Comparison of ENCODE assay signal across 30 cellular contexts in genomic region chr3:166637984-166638530, GRCh38.
"Had no signal": no experiment of that assay in that cellular context is flagged by ENCODE, and none has a peak within 500 bp of the region (broad histone marks: within the 10 kb centered on the region; RNA-seq: fewer than 3 reads in every experiment).

No MANE protein-coding gene starts in this region.

- H3K27me3 ChIP-seq: heart right ventricle, hepatocyte, neutrophil, right atrium auricular region, sigmoid colon, spleen, tibial nerve, uterus had no signal

- H3K4me3 ChIP-seq: heart right ventricle, hepatocyte, lower lobe of right lung, mucosa of descending colon, right atrium auricular region, sigmoid colon, spleen, tibial nerve, uterus had no signal

- H3K4me1 ChIP-seq: heart right ventricle, lower lobe of right lung, parathyroid adenoma, right atrium auricular region, sigmoid colon, spleen, tibial nerve, uterus had no signal

- H3K27ac Mint-ChIP-seq: naive thymus-derived CD8-positive, alpha-beta T cell; nephron; progenitor cell of endocrine pancreas; stimulated activated memory B cell treated with anti-CD40 and anti-IgM and Interleukin-4, amounts not matched to agents 10 μg/mL and 1 μg/mL and 100 μg/mL, for 72 hours; stimulated activated naive CD8-positive, alpha-beta T cell treated with anti-CD3 and anti-CD28 coated beads, Interleukin-15, amount 100 ng/mL, for 72 hours; type B pancreatic cell had no signal

- DNase-seq: heart right ventricle; kidney glomerular epithelial cell; left cardiac atrium; left ventricle myocardium superior; lower lobe of right lung; mammary epithelial cell; mesendoderm; midbrain; naive thymus-derived CD8-positive, alpha-beta T cell; occipital lobe; sigmoid colon; small intestine; spleen; stimulated activated CD4-positive, alpha-beta T cell treated with anti-CD3 and anti-CD28 coated beads, Interleukin-4, amount 100 ng/mL, for 24 hours; stimulated activated naive CD4-positive, alpha-beta T cell treated with Interleukin-2 at 50 U/mL for 16 hours; stimulated activated naive CD8-positive, alpha-beta T cell treated with anti-CD3 and anti-CD28 coated beads, Interleukin-15, amount 100 ng/mL, for 72 hours; substantia nigra; uterus had no signal

- H3K36me3 ChIP-seq: heart right ventricle, lower lobe of right lung, neutrophil, right atrium auricular region, sigmoid colon, spleen, tibial nerve, uterus had no signal

- H3K4me2 ChIP-seq: hepatocyte had no signal

- H3K9ac ChIP-seq: parathyroid adenoma had no signal

- H3K27me3 Mint-ChIP-seq: naive thymus-derived CD8-positive, alpha-beta T cell; progenitor cell of endocrine pancreas; stimulated activated memory B cell treated with anti-CD40 and anti-IgM and Interleukin-4, amounts not matched to agents 10 μg/mL and 1 μg/mL and 100 μg/mL, for 72 hours; stimulated activated naive CD8-positive, alpha-beta T cell treated with anti-CD3 and anti-CD28 coated beads, Interleukin-15, amount 100 ng/mL, for 72 hours; type B pancreatic cell had no signal

- H3K4me1 Mint-ChIP-seq: naive thymus-derived CD8-positive, alpha-beta T cell; nephron; neural crest cell; stimulated activated memory B cell treated with anti-CD40 and anti-IgM and Interleukin-4, amounts not matched to agents 10 μg/mL and 1 μg/mL and 100 μg/mL, for 72 hours; stimulated activated naive CD8-positive, alpha-beta T cell treated with anti-CD3 and anti-CD28 coated beads, Interleukin-15, amount 100 ng/mL, for 72 hours had no signal

- H3K36me3 Mint-ChIP-seq: naive thymus-derived CD8-positive, alpha-beta T cell; stimulated activated memory B cell treated with anti-CD40 and anti-IgM and Interleukin-4, amounts not matched to agents 10 μg/mL and 1 μg/mL and 100 μg/mL, for 72 hours; type B pancreatic cell had no signal

- H3K4me3 Mint-ChIP-seq: naive thymus-derived CD8-positive, alpha-beta T cell; nephron; neural crest cell; stimulated activated memory B cell treated with anti-CD40 and anti-IgM and Interleukin-4, amounts not matched to agents 10 μg/mL and 1 μg/mL and 100 μg/mL, for 72 hours; stimulated activated naive CD8-positive, alpha-beta T cell treated with anti-CD3 and anti-CD28 coated beads, Interleukin-15, amount 100 ng/mL, for 72 hours; type B pancreatic cell had no signal

- H2AFZ ChIP-seq: hepatocyte, parathyroid adenoma had no signal

- H3K9me3 ChIP-seq: lower lobe of right lung, neutrophil, right atrium auricular region, sigmoid colon, tibial nerve, uterus had no signal

- H3K9me3 Mint-ChIP-seq: nephron; neural crest cell; stimulated activated naive CD8-positive, alpha-beta T cell treated with anti-CD3 and anti-CD28 coated beads, Interleukin-15, amount 100 ng/mL, for 72 hours; type B pancreatic cell had no signal

- ATAC-seq: heart right ventricle; left cardiac atrium; left lobe of liver; left ventricle myocardium superior; mucosa of descending colon; naive thymus-derived CD8-positive, alpha-beta T cell had no signal

- H3K27ac ChIP-seq: heart right ventricle, hepatocyte, lower lobe of right lung, neutrophil, parathyroid adenoma, right atrium auricular region, sigmoid colon, spleen, tibial nerve, uterus had no signal
